Comparison of ENCODE assay signal across 8 cellular contexts in the genomic region with DNA sequence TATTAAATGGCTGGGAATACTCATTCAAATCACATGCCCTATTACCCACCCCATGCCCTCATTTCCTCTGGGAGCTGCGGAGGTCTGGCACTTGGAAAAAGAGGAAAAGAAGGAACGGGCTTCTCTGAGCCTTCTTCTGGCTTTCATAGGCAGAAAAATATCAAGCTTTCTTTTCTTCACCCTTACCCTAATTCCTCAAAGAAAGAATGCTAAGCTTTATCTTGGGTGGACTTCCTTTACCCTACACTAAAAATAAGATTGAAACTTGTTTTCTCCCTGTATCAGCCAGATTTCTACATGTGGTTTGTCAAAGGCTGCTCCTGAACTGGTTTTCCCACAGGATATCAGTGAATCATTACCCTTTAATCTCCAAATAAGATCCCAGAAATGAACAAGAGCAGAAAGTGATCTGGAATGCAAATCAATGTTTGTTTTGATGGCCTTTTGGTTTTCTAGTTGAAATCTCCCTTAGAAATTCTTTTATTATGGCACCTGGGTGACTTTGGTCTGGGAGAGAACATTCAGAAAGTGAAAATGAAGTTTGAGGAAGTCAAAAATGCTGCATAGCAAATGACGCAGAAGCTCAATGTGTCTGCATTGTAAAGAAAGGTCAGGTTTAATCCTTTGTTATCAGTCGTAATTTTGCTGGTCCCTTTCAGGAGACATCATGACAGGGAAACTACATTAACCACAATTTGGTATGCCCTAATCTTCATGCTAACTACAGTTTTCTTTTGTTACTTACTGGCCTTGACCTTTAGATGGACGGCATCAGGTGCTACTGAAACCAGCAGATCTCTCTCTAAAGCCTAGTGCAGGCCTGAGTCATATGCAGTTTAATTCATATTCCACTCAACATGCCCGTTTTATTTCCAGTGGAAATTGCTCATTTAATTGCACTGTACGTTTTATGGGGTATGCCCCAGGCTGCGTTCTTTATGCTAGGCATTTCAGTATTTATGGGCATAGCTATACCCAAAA. TPM values are rescaled to one million over a fixed set of nuclear protein-coding genes. Genes with fewer than 3 reads are reported as not detected.
DNase-seq lines count a peak whose midpoint lies in the region; ATAC-seq, FAIRE-seq and TF ChIP-seq lines count a peak whose summit lies in the region.

No MANE protein-coding gene starts in this region.

- ATAC-seq in GM19455 (IDR thresholded peaks at IDR 0.05; ENCODE audit: unreplicated experiment) (peak; percentile 53), HG03520 (IDR thresholded peaks at IDR 0.05; ENCODE audit: unreplicated experiment) (peak; percentile 40), pancreas (peak; percentile 28 to 53 (median 38))

- peak overlapping the region; percentile 33 for H3K4me3 ChIP-seq in fibroblast of pulmonary artery (replicated peaks; ENCODE audit: low read depth, low read length)
- peak overlapping the region in 1 of 4 donors; percentile 31 for H3K4me3 ChIP-seq in pancreas

- peaks cover 8 to 15% (median 15%) of the 10 kb centered on the region in 3 donors for H3K4me1 ChIP-seq in pancreas

- WGBS in pancreas, 2 donors: 43 to 53% methylated on average over 8 of the region's 8 CpGs

- no peak for TF ChIP-seq CTCF in fibroblast of pulmonary artery (IDR thresholded peaks at IDR 0.05; ENCODE audit: low read length, missing control alignments)
- no peak for TF ChIP-seq CTCF in pancreas (IDR thresholded peaks at IDR 0.05)

- no peaks in the 10 kb centered on the region for H3K27me3 ChIP-seq in pancreas

- intact Hi-C loops in pancreas (cut with DNase I): loop anchor here in 2 of 3 donors (5.0 to 10.0 kb wide), 3 partner anchors 99 to 161 kb away; a partner anchor contains a TSS

- H3K9me3 ChIP-seq in pancreas: no peaks in the 10 kb centered on the region

- H3K27ac ChIP-seq in pancreas: peak overlapping the region; percentile 31 to 77 (median 56)

- DNase-seq in ELR (ENCODE audit: low read depth) (peak; percentile 48), fibroblast of pulmonary artery (ENCODE audit: low read depth) (peak; percentile 71), pancreas (peak in 1 of 6 donors; percentile 23), iPS-NIHi7 (ENCODE audit: extremely low spot score) (no peak)
- no peak for DNase-seq in stimulated activated naive CD4-positive, alpha-beta T cell treated with Interleukin-2 at 50 U/mL for 16 hours (lab: John Stamatoyannopoulos, UW)

- H3K36me3 ChIP-seq in pancreas: no peaks in the 10 kb centered on the region

- peak; percentile 88 for FAIRE-seq in TTC549 (lab: Jason Lieb, UNC)
- no peak for FAIRE-seq in pancreas (lab: Jason Lieb, UNC)

RNA-seq across cellular contexts. Expression of a gene that starts 46.6 kb away (rescaled TPM):
- total RNA-seq in pancreas: 10 to 100 TPM; 30.3 to 79.1 (median 65.3) TPM
- polyA plus RNA-seq in pancreas: 10 to 100 TPM; 87.9 to 96.8 TPM

Comparison
In these comparisons a context has a peak if more than half of its experiments do, and no peak if none do; other contexts are left out.
1. DNase-seq: peak in ELR (single experiment) and fibroblast of pulmonary artery (single experiment); none in stimulated activated naive CD4-positive, alpha-beta T cell treated with Interleukin-2 at 50 U/mL for 16 hours (single experiment) and iPS-NIHi7 (single experiment).
2. Peak in every context shown above with its lines, with median percentiles within 50 percentile points of each other: ATAC-seq.